Comparison of ENCODE assay signal across 8 cellular contexts in genomic region chr11:35617687-35618496, GRCh38. TPM values are rescaled to one million over a fixed set of nuclear protein-coding genes. Genes with fewer than 3 reads are reported as not detected.
DNase-seq lines count a peak whose midpoint lies in the region; ATAC-seq and TF ChIP-seq lines count a peak whose summit lies in the region.

FJX1 (plus strand) TSS chr11:35618460; CDS start chr11:35618637, 177 bp downstream.

- H2AFZ ChIP-seq in neural cell (ENCODE audit: low read depth, low read length) = peak within 1 kb of the TSS; percentile 34

- H3K4me3 ChIP-seq in gastroesophageal sphincter (peak within 1 kb of the TSS; percentile 54 to 68), neural cell (ENCODE audit: low read length) (peak within 1 kb of the TSS; percentile 95), aorta (ENCODE audit: low read length in 2 of 2) (peak within 1 kb of the TSS; percentile 27 to 59)

- H3K9me3 ChIP-seq in gastroesophageal sphincter = no peaks in the 10 kb centered on the region
- H3K9me3 ChIP-seq in neural cell (ENCODE audit: low read length) = no peaks in the 10 kb centered on the region
- H3K9me3 ChIP-seq in aorta (ENCODE audit: control insufficient read depth, low read length) = no peaks in the 10 kb centered on the region

- H3K4me3 Mint-ChIP-seq in activated naive CD4-positive, alpha-beta T cell treated with anti-CD3 and anti-CD28 coated beads, Interleukin-2, amount 50 U/mL, for 24 hours = peak within 1 kb of the TSS; percentile 82

- no peak for TF ChIP-seq RAD21 in neural cell (conservative IDR thresholded peaks at IDR 0.05)

- peak within 1 kb of the TSS in 3 of 4 donors; percentile 72 to 83 (median 83) for H3K27ac ChIP-seq in gastroesophageal sphincter
- peak within 1 kb of the TSS; percentile 99 for H3K27ac ChIP-seq in neural cell (ENCODE audit: low read length)
- H3K27ac ChIP-seq in aorta (ENCODE audit: low read depth in 1 of 2, low read length in 2 of 2) = no peak within 1 kb of the TSS

- no peaks in the 10 kb centered on the region for H3K9me3 Mint-ChIP-seq in activated naive CD4-positive, alpha-beta T cell treated with anti-CD3 and anti-CD28 coated beads, Interleukin-2, amount 50 U/mL, for 24 hours

- WGBS in gastroesophageal sphincter (ENCODE audit: low coverage in 1 of 2), 2 donors = 0 to 7% methylated on average over 9 to 10 of the region's 57 CpGs
- WGBS in aorta, 2 donors = 4% methylated on average over 47 to 55 of the region's 57 CpGs

- no peak within 1 kb of the TSS for H3K27ac Mint-ChIP-seq in activated naive CD4-positive, alpha-beta T cell treated with anti-CD3 and anti-CD28 coated beads, Interleukin-2, amount 50 U/mL, for 24 hours

- TF ChIP-seq CTCF in gastroesophageal sphincter (IDR thresholded peaks at IDR 0.05) (no peak), neural cell (IDR thresholded peaks at IDR 0.05; ENCODE audit: poor library complexity, severe bottlenecking) (no peak)

- peaks cover 5% of the 10 kb centered on the region for H3F3A ChIP-seq in neural cell (ENCODE audit: insufficient read depth, low read length, poor library complexity, severe bottlenecking)

- DNase-seq in AG08396 (ENCODE audit: low spot score) (peak; percentile 89), NCI-H510A (lab: John Stamatoyannopoulos, UW) (peak; percentile 18), aorta (peak; percentile 62 to 83)

- H3K4me1 ChIP-seq in gastroesophageal sphincter (peaks cover 0 to 31% (median 8%) of the 10 kb centered on the region in 3 donors), aorta (ENCODE audit: control insufficient read depth in 1 of 2, insufficient read depth in 2 of 2, low read length in 2 of 2) (no peaks in the 10 kb centered on the region)

- no peak for TF ChIP-seq POLR2A in GM18505 (IDR thresholded peaks at IDR 0.05; ENCODE audit: borderline replicate concordance, extremely low read depth, insufficient read depth, insufficient read length)
- no peak for TF ChIP-seq POLR2A in gastroesophageal sphincter (IDR thresholded peaks at IDR 0.05)

- intact Hi-C loops in aorta (cut with DNase I) = loop anchor here (2.0 to 10.0 kb wide), 9 partner anchors 44 to 649 kb away; partner anchors contain the start of genes TRIM44 (in 2 of the 2) and LDLRAD3 (in 1 of the 2)

- ATAC-seq in GM18505 (IDR thresholded peaks at IDR 0.05; ENCODE audit: unreplicated experiment) (peak; percentile 21), HG02973 (IDR thresholded peaks at IDR 0.05; ENCODE audit: unreplicated experiment) (peak; percentile 24), gastroesophageal sphincter (peak; percentile 62), aorta (ENCODE audit: low FRiP score) (peak; percentile 66)

- H4K20me1 ChIP-seq in neural cell (ENCODE audit: insufficient read depth) = no peaks in the 10 kb centered on the region

- peaks cover 34% of the 10 kb centered on the region for H3K79me2 ChIP-seq in neural cell (replicated peaks; ENCODE audit: insufficient read depth, low read length)

- H3K36me3 Mint-ChIP-seq in activated naive CD4-positive, alpha-beta T cell treated with anti-CD3 and anti-CD28 coated beads, Interleukin-2, amount 50 U/mL, for 24 hours = no peaks in the 10 kb centered on the region

- no peaks in the 10 kb centered on the region for H3K36me3 ChIP-seq in gastroesophageal sphincter
- no peaks in the 10 kb centered on the region for H3K36me3 ChIP-seq in neural cell (ENCODE audit: insufficient read depth, low read length)
- no peaks in the 10 kb centered on the region for H3K36me3 ChIP-seq in aorta (ENCODE audit: control insufficient read depth in 1 of 2, insufficient read depth in 2 of 2, low read length in 1 of 2)

- peaks cover 38% of the 10 kb centered on the region for H3K27me3 Mint-ChIP-seq in activated naive CD4-positive, alpha-beta T cell treated with anti-CD3 and anti-CD28 coated beads, Interleukin-2, amount 50 U/mL, for 24 hours

- peak within 1 kb of the TSS; percentile 99 for H3K9ac ChIP-seq in neural cell (ENCODE audit: low read length)

- peak within 1 kb of the TSS; percentile 63 for H3K4me2 ChIP-seq in neural cell (ENCODE audit: low read length)

- no peaks in the 10 kb centered on the region for H3K9me2 ChIP-seq in neural cell (ENCODE audit: insufficient read depth, low read length)

- peaks cover 10% of the 10 kb centered on the region for H3K4me1 Mint-ChIP-seq in activated naive CD4-positive, alpha-beta T cell treated with anti-CD3 and anti-CD28 coated beads, Interleukin-2, amount 50 U/mL, for 24 hours

- H3K27me3 ChIP-seq in gastroesophageal sphincter (peaks cover 65% of the 10 kb centered on the region), neural cell (ENCODE audit: insufficient read depth, low read depth, low read length) (no peaks in the 10 kb centered on the region), aorta (ENCODE audit: control insufficient read depth in 1 of 2, insufficient read depth in 2 of 2, low read length in 1 of 2) (no peaks in the 10 kb centered on the region)

- TF ChIP-seq EP300 in gastroesophageal sphincter (IDR thresholded peaks at IDR 0.05) = no peak
- TF ChIP-seq EP300 in neural cell (conservative IDR thresholded peaks at IDR 0.05; ENCODE audit: poor library complexity, severe bottlenecking) = no peak

TF ChIP-seq in neural cell, 6 proteins besides CTCF, POLR2A, EP300 and RAD21:
- TF ChIP-seq POLR2AphosphoS5 (IDR thresholded peaks at IDR 0.05) (peak; percentile 82), TAF1 (IDR thresholded peaks at IDR 0.05; ENCODE audit: low read depth) (no peak), MXI1 (conservative IDR thresholded peaks at IDR 0.05; ENCODE audit: poor library complexity, severe bottlenecking) (peak; percentile 36), EZH2 (IDR thresholded peaks at IDR 0.05; ENCODE audit: borderline replicate concordance, insufficient read depth, low read length, poor library complexity, severe bottlenecking) (no peak), SMC3 (conservative IDR thresholded peaks at IDR 0.05; ENCODE audit: poor library complexity) (no peak)
- TF ChIP-seq, protein P1, sequence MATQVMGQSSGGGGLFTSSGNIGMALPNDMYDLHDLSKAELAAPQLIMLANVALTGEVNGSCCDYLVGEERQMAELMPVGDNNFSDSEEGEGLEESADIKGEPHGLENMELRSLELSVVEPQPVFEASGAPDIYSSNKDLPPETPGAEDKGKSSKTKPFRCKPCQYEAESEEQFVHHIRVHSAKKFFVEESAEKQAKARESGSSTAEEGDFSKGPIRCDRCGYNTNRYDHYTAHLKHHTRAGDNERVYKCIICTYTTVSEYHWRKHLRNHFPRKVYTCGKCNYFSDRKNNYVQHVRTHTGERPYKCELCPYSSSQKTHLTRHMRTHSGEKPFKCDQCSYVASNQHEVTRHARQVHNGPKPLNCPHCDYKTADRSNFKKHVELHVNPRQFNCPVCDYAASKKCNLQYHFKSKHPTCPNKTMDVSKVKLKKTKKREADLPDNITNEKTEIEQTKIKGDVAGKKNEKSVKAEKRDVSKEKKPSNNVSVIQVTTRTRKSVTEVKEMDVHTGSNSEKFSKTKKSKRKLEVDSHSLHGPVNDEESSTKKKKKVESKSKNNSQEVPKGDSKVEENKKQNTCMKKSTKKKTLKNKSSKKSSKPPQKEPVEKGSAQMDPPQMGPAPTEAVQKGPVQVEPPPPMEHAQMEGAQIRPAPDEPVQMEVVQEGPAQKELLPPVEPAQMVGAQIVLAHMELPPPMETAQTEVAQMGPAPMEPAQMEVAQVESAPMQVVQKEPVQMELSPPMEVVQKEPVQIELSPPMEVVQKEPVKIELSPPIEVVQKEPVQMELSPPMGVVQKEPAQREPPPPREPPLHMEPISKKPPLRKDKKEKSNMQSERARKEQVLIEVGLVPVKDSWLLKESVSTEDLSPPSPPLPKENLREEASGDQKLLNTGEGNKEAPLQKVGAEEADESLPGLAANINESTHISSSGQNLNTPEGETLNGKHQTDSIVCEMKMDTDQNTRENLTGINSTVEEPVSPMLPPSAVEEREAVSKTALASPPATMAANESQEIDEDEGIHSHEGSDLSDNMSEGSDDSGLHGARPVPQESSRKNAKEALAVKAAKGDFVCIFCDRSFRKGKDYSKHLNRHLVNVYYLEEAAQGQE (IDR thresholded peaks at IDR 0.05; ENCODE audit: borderline replicate concordance) = peak; percentile 46
TF ChIP-seq in neural cell: peak in this region for 3.

RNA-seq across cellular contexts. Expression of gene FJX1, which starts in this region (rescaled TPM):
- 10 to 100 TPM in 1 of 4 donors, 1 to 10 TPM in 2, under 1 TPM in 1; 0.93 to 10.1 (median 5.9) TPM for total RNA-seq in gastroesophageal sphincter
- 56.3 and 60.5 TPM in 2 replicates for polyA plus RNA-seq in neural cell
- 76.6 and 96.9 TPM in 2 replicates for polyA minus RNA-seq in neural cell
- total RNA-seq in aorta = 10 to 100 TPM in 1 of 2 donors, 1 to 10 TPM in 1; 5.8 to 10.4 TPM
- under 1 TPM in 1 of 2 donors, not detected in 1; 1.00 TPM for polyA plus RNA-seq in aorta

Comparison
In these comparisons a context has a peak if more than half of its experiments do, and no peak if none do; other contexts are left out.
1. RNA of gene FJX1 (polyA plus RNA-seq): 56.3 to 60.5 TPM in neural cell; 1.00 TPM in aorta; every median in the first group is over 10 times any median in the second.
2. DNase-seq: peak in every context shown above with its lines; median percentile 89 in AG08396; 72 in aorta; 18 in NCI-H510A.
3. H3K27ac ChIP-seq: peak in gastroesophageal sphincter (3 of 4) and neural cell (single experiment); none in aorta (0 of 2).
4. H3K4me3 ChIP-seq: peak in every context shown above with its lines; median percentile 95 in neural cell; 61 in gastroesophageal sphincter; 43 in aorta.
5. Peak in every context shown above with its lines, with median percentiles within 50 percentile points of each other: ATAC-seq.